In genomic region chr21:35969281-35969680, GRCh38 we compare ENCODE assay signal across 31 cellular contexts.
"Had no signal": no experiment of that assay in that cellular context is flagged by ENCODE, and none has a peak within 500 bp of the region (broad histone marks: within the 10 kb centered on the region; RNA-seq: fewer than 3 reads in every experiment).

No MANE protein-coding gene starts in this region.

- H3K27ac ChIP-seq: KMS-11, PC-9, SJSA1 had no signal

- H3K9ac ChIP-seq: KMS-11, SK-N-SH had no signal

- H3K4me3 ChIP-seq: PC-9, SJSA1 had no signal

- H3K4me2 ChIP-seq: KMS-11, PC-9, SK-N-SH had no signal

- H3K4me1 ChIP-seq: SJSA1 had no signal

- FAIRE-seq: RCC 7860 had no signal

- DNase-seq: Karpas-422, NCI-H1048, NCI-H1092 treated with DMSO at 0.1 percent for 48 hours, NCI-H1105 treated with DMSO at 0.1 percent for 48 hours, NCI-H1417, NCI-H1436, NCI-H146, NCI-H1694, NCI-H187, NCI-H1930, NCI-H2029 treated with DMSO at 0.1 percent for 48 hours, NCI-H2081 treated with DMSO at 0.1 percent for 48 hours, NCI-H2107, NCI-H2171, NCI-H226, NCI-H446 treated with DMSO at 0.1 percent for 48 hours, NCI-H510A, NCI-H524, NCI-H526, NCI-H69, NCI-H748 treated with DMSO at 0.1 percent for 48 hours, NCI-H82, PC-9, Right ventricle myocardium superior, SHP77 treated with DMSO at 0.1 percent for 48 hours, SK-N-SH, SW 1271 had no signal

- ATAC-seq: Panc1 had no signal

- H3K36me3 ChIP-seq: SJSA1 had no signal

- H3K27me3 ChIP-seq: SJSA1 had no signal

- H3K9me3 ChIP-seq: SJSA1, SK-N-SH had no signal

- H2AFZ ChIP-seq: PC-9 had no signal

- H3K9me2 ChIP-seq: SK-N-SH had no signal
